Comparison of ENCODE assay signal across 25 cellular contexts in genomic region chr17:70139449-70139993, GRCh38. TPM values are rescaled to one million over a fixed set of nuclear protein-coding genes. Genes with fewer than 3 reads are reported as not detected.
A peak's percentile ranks its signal among the peaks of the same experiment; 100 is the strongest.
DNase-seq lines count a peak whose midpoint lies in the region; ATAC-seq, FAIRE-seq and TF ChIP-seq lines count a peak whose summit lies in the region.
"Had no signal": no experiment of that assay in that cellular context is flagged by ENCODE, and none has a peak within 500 bp of the region (broad histone marks: within the 10 kb centered on the region; RNA-seq: fewer than 3 reads in every experiment).

No MANE protein-coding gene starts in this region.

- no peak overlapping the region for H2AFZ ChIP-seq in IMR-90 (replicated peaks; ENCODE audit: low read length, poor library complexity)
- H2AFZ ChIP-seq: GM23248 had no signal

- H3K79me1 ChIP-seq in IMR-90 (ENCODE audit: low read depth in 1 of 2, low read length in 2 of 2) = no peaks in the 10 kb centered on the region

- H3K4me3 ChIP-seq in IMR-90 (ENCODE audit: insufficient read depth, low read depth, low read length) (no peak overlapping the region), suprapubic skin (no peak overlapping the region)
- H3K4me3 ChIP-seq: GM23248 had no signal

- dilution Hi-C loops in IMR-90 (cut with HindIII; ENCODE audit: low sequenced_read_pairs, unreplicated experiment) = no loop called here

- H3K27ac ChIP-seq in IMR-90 (ENCODE audit: insufficient read depth, low read length) (peak overlapping the region; percentile 79; the same call in 1 of the 2 replicates), suprapubic skin (peak overlapping the region; percentile 81)
- H3K27ac ChIP-seq: HL-60 had no signal

- H3K9me3 ChIP-seq in IMR-90 (ENCODE audit: control insufficient read depth, insufficient read depth, low read length) (no peaks in the 10 kb centered on the region; the same call in 1 of the 2 replicates), T-helper 17 cell (ENCODE audit: control insufficient read depth, low read length, poor library complexity, severe bottlenecking) (no peaks in the 10 kb centered on the region), suprapubic skin (no peaks in the 10 kb centered on the region)
- H3K9me3 ChIP-seq: Caco-2 had no signal

- H3K56ac ChIP-seq in IMR-90 (ENCODE audit: extremely low read depth, insufficient read depth, low read length) = no peak overlapping the region

- no peak overlapping the region for H3K4me2 ChIP-seq in IMR-90 (ENCODE audit: low read depth, low read length)

- H3K4me1 Mint-ChIP-seq in T-helper 17 cell = peaks cover 8% of the 10 kb centered on the region
- H3K4me1 Mint-ChIP-seq in nephron progenitor cell = peaks cover 39% of the 10 kb centered on the region

- H3K27ac Mint-ChIP-seq in T-helper 17 cell = peak overlapping the region; percentile 63
- peak overlapping the region; percentile 75 for H3K27ac Mint-ChIP-seq in nephron progenitor cell
- H3K27ac Mint-ChIP-seq: CD4-positive, alpha-beta memory T cell; H9 had no signal

- no peak overlapping the region for H3K14ac ChIP-seq in IMR-90 (replicated peaks; ENCODE audit: low read depth, low read length)

- peak overlapping the region; percentile 14; the same call in 1 of the 3 replicates for H2BK15ac ChIP-seq in IMR-90 (ENCODE audit: low read depth, low read length)

- no peak for TF ChIP-seq RAD21 in IMR-90 (IDR thresholded peaks at IDR 0.05; ENCODE audit: low read length)

- H3K36me3 Mint-ChIP-seq in T-helper 17 cell (ENCODE audit: low read depth) = no peaks in the 10 kb centered on the region
- H3K36me3 Mint-ChIP-seq in nephron progenitor cell (ENCODE audit: low read depth) = no peaks in the 10 kb centered on the region
- H3K36me3 Mint-ChIP-seq: CD4-positive, alpha-beta memory T cell had no signal

- H4K91ac ChIP-seq in IMR-90 (ENCODE audit: insufficient read depth, low read depth, low read length) = peak overlapping the region; percentile 31; the same call in 1 of the 2 replicates

- POLR2A ChIA-PET in IMR-90 (lab: Charles Lee; ENCODE audit: unreplicated experiment) = no interaction called here

- H2AK9ac ChIP-seq in IMR-90 (replicated peaks; ENCODE audit: low read depth, low read length, poor library complexity) = no peak overlapping the region

- peak overlapping the region; percentile 29; the same call in 1 of the 2 replicates for H3K4ac ChIP-seq in IMR-90 (ENCODE audit: low read depth, low read length)

- no TSS peak for BruUV-seq in IMR-90 (replicated peaks; lab: Mats Ljungman, UMichigan)

- H3K4me3 Mint-ChIP-seq in T-helper 17 cell = no peak overlapping the region
- H3K4me3 Mint-ChIP-seq in nephron progenitor cell = no peak overlapping the region
- H3K4me3 Mint-ChIP-seq: CD4-positive, alpha-beta memory T cell; H9 had no signal

- intact Hi-C loops in IMR-90 (cut with micrococcal nuclease) = loop anchor here (2.0 to 5.0 kb wide), 4 partner anchors 172 to 565 kb away; no protein-coding TSS in a partner anchor
- intact Hi-C loops in posterior vena cava (cut with DNase I) = no loop called here

- H4K20me1 ChIP-seq in IMR-90 (ENCODE audit: insufficient read depth, low read length) = no peaks in the 10 kb centered on the region

- FAIRE-seq in GM19239 (lab: Jason Lieb, UNC) = no peak
- FAIRE-seq: GM12891, HepG2, RCC 7860 had no signal

- H3K9me3 Mint-ChIP-seq in nephron progenitor cell = no peaks in the 10 kb centered on the region
- H3K9me3 Mint-ChIP-seq: CD4-positive, alpha-beta memory T cell; H9 had no signal

- DNase-seq in IMR-90 (no peak), T-helper 17 cell (no peak), nephron progenitor cell (no peak), suprapubic skin (ENCODE audit: low spot score in 2 of 2) (no peak), posterior vena cava (ENCODE audit: low spot score) (no peak), GM19239 (ENCODE audit: insufficient read length, low spot score) (no peak)
- DNase-seq: Caco-2; CD4-positive, alpha-beta memory T cell; DMS 273 treated with DMSO at 0.1 percent for 48 hours; DMS79 treated with DMSO at 0.1 percent for 48 hours; GM23248; H9; KG1; MV-4-11; NCI-H1105 treated with DMSO at 0.1 percent for 48 hours; NCI-H2029 treated with DMSO at 0.1 percent for 48 hours; NCI-H226; NCI-H524 treated with DMSO at 0.1 percent for 48 hours had no signal

- ATAC-seq in IMR-90 (ENCODE audit: low read depth) = no peak
- no peak for ATAC-seq in T-helper 17 cell
- no peak for ATAC-seq in HG03045 (IDR thresholded peaks at IDR 0.05; ENCODE audit: unreplicated experiment)
- ATAC-seq: HepG2, Right ventricle myocardium inferior had no signal

- peak overlapping the region; percentile 10 for H2BK5ac ChIP-seq in IMR-90 (ENCODE audit: low read depth, low read length, poor library complexity, severe bottlenecking)

- no peak overlapping the region for H3K9ac ChIP-seq in IMR-90 (ENCODE audit: low read depth, low read length)

- H3K27me3 ChIP-seq in IMR-90 (ENCODE audit: control insufficient read depth, insufficient read depth, low read length) (no peaks in the 10 kb centered on the region), suprapubic skin (no peaks in the 10 kb centered on the region)

- H3K36me3 ChIP-seq in IMR-90 (ENCODE audit: control insufficient read depth, insufficient read depth, low read length) (no peaks in the 10 kb centered on the region), suprapubic skin (no peaks in the 10 kb centered on the region)

- no peak overlapping the region for H2AK5ac ChIP-seq in IMR-90 (ENCODE audit: low read depth, low read length)

- TF ChIP-seq EP300 in suprapubic skin (IDR thresholded peaks at IDR 0.05) = no peak

- peak overlapping the region; percentile 85; the same call in 1 of the 2 replicates for H3K18ac ChIP-seq in IMR-90 (ENCODE audit: low read depth, low read length)

- TF ChIP-seq POLR2A in IMR-90 (IDR thresholded peaks at IDR 0.05; ENCODE audit: low read depth, low read length) = no peak
- TF ChIP-seq POLR2A in suprapubic skin (IDR thresholded peaks at IDR 0.05) = no peak

- H4K5ac ChIP-seq in IMR-90 (ENCODE audit: low read depth, low read length) = peak overlapping the region; percentile 72; the same call in 1 of the 2 replicates

- H3K4me1 ChIP-seq in IMR-90 (ENCODE audit: control insufficient read depth, insufficient read depth, low read length) = peaks cover 14% of the 10 kb centered on the region
- peaks cover 43% of the 10 kb centered on the region for H3K4me1 ChIP-seq in suprapubic skin

- H3K27me3 Mint-ChIP-seq in T-helper 17 cell (peaks cover 4% of the 10 kb centered on the region), nephron progenitor cell (ENCODE audit: low read depth, poor library complexity) (peaks cover 5% of the 10 kb centered on the region)

- no CpG with 5 or more reads among the region's 3 CpGs for WGBS in IMR-90 (ENCODE audit: extremely low coverage in 2 of 2, insufficient read length in 1 of 2), 2 experiments
- 39% methylated on average over 3 of the region's 3 CpGs for WGBS in suprapubic skin

- CTCF ChIA-PET in IMR-90 (lab: Yijun Ruan, JAX) = interaction anchor here (0.7 to 1.3 kb wide), 4 partner anchors 329 to 570 kb away, joined by 3 to 5 read pairs (median 4); no protein-coding TSS in a partner anchor

- no peak overlapping the region for H3K23ac ChIP-seq in IMR-90 (ENCODE audit: low read depth, low read length)

- in situ Hi-C loops in IMR-90 (cut with MboI; ENCODE audit: low sequenced_read_pairs) = no loop called here

- peak overlapping the region; percentile 13; the same call in 1 of the 2 replicates for H2BK120ac ChIP-seq in IMR-90 (ENCODE audit: low read depth, low read length)

- TF ChIP-seq CTCF in IMR-90 (conservative IDR thresholded peaks at IDR 0.05; ENCODE audit: low read depth, low read length) = no peak
- no peak for TF ChIP-seq CTCF in nephron progenitor cell (IDR thresholded peaks at IDR 0.05)
- no peak for TF ChIP-seq CTCF in suprapubic skin (IDR thresholded peaks at IDR 0.05)

- no peak overlapping the region; the same call in 1 of the 2 replicates for H2BK20ac ChIP-seq in IMR-90 (ENCODE audit: low read depth, low read length)

- H3K9me1 ChIP-seq in IMR-90 (ENCODE audit: insufficient read depth, low read length) = no peaks in the 10 kb centered on the region

- peak overlapping the region in 1 of 2 experiments; percentile 19; a peak in 1 of 4 replicates for H4K8ac ChIP-seq in IMR-90 (ENCODE audit: low read depth in 2 of 2, low read length in 2 of 2)

TF ChIP-seq in IMR-90, 13 proteins besides CTCF, POLR2A, EP300 and RAD21 (continues in another document):
- no peak for TF ChIP-seq RCOR1 (IDR thresholded peaks at IDR 0.05; ENCODE audit: insufficient replicate concordance, low read length)
- no peak for TF ChIP-seq FOS (IDR thresholded peaks at IDR 0.05; ENCODE audit: low read depth, low read length)
- no peak for TF ChIP-seq RFX5 (IDR thresholded peaks at IDR 0.05; ENCODE audit: low read depth, low read length)
- no peak for TF ChIP-seq SMC3 (IDR thresholded peaks at IDR 0.05; ENCODE audit: low read depth, low read length)
- TF ChIP-seq, protein P1, sequence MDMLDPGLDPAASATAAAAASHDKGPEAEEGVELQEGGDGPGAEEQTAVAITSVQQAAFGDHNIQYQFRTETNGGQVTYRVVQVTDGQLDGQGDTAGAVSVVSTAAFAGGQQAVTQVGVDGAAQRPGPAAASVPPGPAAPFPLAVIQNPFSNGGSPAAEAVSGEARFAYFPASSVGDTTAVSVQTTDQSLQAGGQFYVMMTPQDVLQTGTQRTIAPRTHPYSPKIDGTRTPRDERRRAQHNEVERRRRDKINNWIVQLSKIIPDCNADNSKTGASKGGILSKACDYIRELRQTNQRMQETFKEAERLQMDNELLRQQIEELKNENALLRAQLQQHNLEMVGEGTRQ (IDR thresholded peaks at IDR 0.05; ENCODE audit: low read depth, low read length) = no peak
- no peak for TF ChIP-seq CEBPB (IDR thresholded peaks at IDR 0.05; ENCODE audit: low read depth, low read length)
- TF ChIP-seq, protein P2, sequence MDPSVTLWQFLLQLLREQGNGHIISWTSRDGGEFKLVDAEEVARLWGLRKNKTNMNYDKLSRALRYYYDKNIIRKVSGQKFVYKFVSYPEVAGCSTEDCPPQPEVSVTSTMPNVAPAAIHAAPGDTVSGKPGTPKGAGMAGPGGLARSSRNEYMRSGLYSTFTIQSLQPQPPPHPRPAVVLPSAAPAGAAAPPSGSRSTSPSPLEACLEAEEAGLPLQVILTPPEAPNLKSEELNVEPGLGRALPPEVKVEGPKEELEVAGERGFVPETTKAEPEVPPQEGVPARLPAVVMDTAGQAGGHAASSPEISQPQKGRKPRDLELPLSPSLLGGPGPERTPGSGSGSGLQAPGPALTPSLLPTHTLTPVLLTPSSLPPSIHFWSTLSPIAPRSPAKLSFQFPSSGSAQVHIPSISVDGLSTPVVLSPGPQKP (IDR thresholded peaks at IDR 0.05; ENCODE audit: borderline replicate concordance, low read depth, low read length) = no peak
- TF ChIP-seq MAZ (IDR thresholded peaks at IDR 0.05; ENCODE audit: borderline replicate concordance, low read depth, low read length) = no peak
- no peak for TF ChIP-seq MXI1 (IDR thresholded peaks at IDR 0.05; ENCODE audit: borderline replicate concordance, low read depth, low read length)

RNA-seq across cellular contexts. Expression of gene KCNJ2, which starts 29.8 kb away (rescaled TPM):
- total RNA-seq in IMR-90 (2012; rRNA removed) (5.8 and 8.6 TPM in 2 replicates), T-helper 17 cell (under 1 TPM in 1 of 2 donors, not detected in 1; 0.07 TPM), suprapubic skin (10 to 100 TPM in 1 of 4 donors, 1 to 10 TPM in 3; 5.5 to 15.7 (median 7.9) TPM), posterior vena cava (1 to 10 TPM; 3.1 to 3.2 TPM)
- 0.33 and 0.55 TPM in 2 replicates for polyA plus RNA-seq in IMR-90 (2012; rRNA removed)
- 0.37 and 0.51 TPM in 2 replicates for polyA plus RNA-seq in IMR-90 (2012; cell fraction: cytosol; rRNA removed)
- 0.21 and 1.1 TPM in 2 replicates for polyA plus RNA-seq in IMR-90 (2012; cell fraction: nucleus; rRNA removed; ENCODE audit: low replicate concordance)
- total RNA-seq: A673; CD4-positive, alpha-beta memory T cell; HepG2 had no signal
- polyA plus RNA-seq: CD4-positive, alpha-beta memory T cell; HepG2 had no signal
